ENCODE assay signal across 8 cellular contexts in the genomic region with DNA sequence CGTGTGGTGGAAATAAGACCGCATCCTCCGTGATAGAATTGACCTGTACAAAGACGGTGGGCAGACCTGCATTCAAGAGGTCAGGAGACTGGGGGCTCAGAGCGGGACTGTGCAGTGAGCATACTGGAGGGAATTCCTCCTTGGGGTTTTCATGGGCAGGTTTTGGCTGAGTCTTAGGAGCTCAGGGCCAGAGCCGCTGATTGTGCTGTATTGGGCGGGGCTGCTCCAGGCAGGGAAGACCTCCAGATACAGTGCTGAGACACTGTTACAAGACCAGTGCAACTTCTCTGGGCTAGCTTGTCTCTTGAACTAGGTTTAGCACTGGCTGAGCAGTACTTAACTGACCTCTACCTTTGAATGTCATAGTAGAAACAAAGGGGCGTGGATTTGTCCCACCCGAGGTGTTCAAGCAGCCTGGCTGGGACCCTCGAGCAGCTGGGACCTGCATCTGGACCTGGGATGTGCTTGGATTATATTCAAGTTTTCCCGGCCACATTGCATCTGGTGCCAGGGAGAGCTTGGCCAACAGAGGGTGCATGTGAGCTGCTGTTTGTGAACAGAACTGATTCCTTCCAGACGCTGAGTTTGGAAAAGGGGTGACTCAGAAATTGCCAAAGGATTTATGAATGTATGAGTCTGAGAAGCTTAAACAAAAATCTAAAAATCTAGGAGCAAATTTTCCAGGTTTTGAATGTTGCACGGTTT. TPM values are rescaled to one million over a fixed set of nuclear protein-coding genes. Genes with fewer than 3 reads are reported as not detected.
DNase-seq lines count a peak whose midpoint lies in the region; ATAC-seq and TF ChIP-seq lines count a peak whose summit lies in the region.

No MANE protein-coding gene starts in this region.

- no peak overlapping the region for H4K8ac ChIP-seq in neuronal stem cell (ENCODE audit: low read depth, low read length)

- no peaks in the 10 kb centered on the region for H3K4me1 Mint-ChIP-seq in CD14-positive monocyte

- intact Hi-C loops in CD14-positive monocyte (cut with micrococcal nuclease), result no loop called here

- TF ChIP-seq CTCF in 22Rv1 (IDR thresholded peaks at IDR 0.05), result peak; percentile 75
- peak; percentile 20; the same call in 1 of the 2 replicates for TF ChIP-seq CTCF in GM12874 (IDR thresholded peaks at IDR 0.05; ENCODE audit: insufficient read depth, low read depth, low read length)
- TF ChIP-seq CTCF in RWPE2 (IDR thresholded peaks at IDR 0.05; ENCODE audit: poor library complexity, severe bottlenecking), result peak; percentile 79
- TF ChIP-seq CTCF in fibroblast of mammary gland (conservative IDR thresholded peaks at IDR 0.05; ENCODE audit: control insufficient read depth, insufficient read depth, low read depth, low read length), result peak; percentile 93
- no peak for TF ChIP-seq CTCF in CD14-positive monocyte (IDR thresholded peaks at IDR 0.05)

- no peak overlapping the region for H3K27ac ChIP-seq in 22Rv1
- H3K27ac ChIP-seq in RWPE2 (ENCODE audit: poor library complexity, severe bottlenecking), result no peak overlapping the region
- no peak overlapping the region for H3K27ac ChIP-seq in neuronal stem cell (replicated peaks; ENCODE audit: low read length)

- no peak overlapping the region for H3K23ac ChIP-seq in neuronal stem cell (ENCODE audit: low read depth, low read length, poor library complexity)

- no peak overlapping the region for H3K4me3 Mint-ChIP-seq in CD14-positive monocyte

- H3K27ac Mint-ChIP-seq in CD14-positive monocyte, result peak overlapping the region in 2 of 7 donors; percentile 53 to 61

- no peak overlapping the region for H4K91ac ChIP-seq in neuronal stem cell (ENCODE audit: low read depth, low read length, poor library complexity)

- H3K4ac ChIP-seq in neuronal stem cell (ENCODE audit: low read length), result no peak overlapping the region

- H3K4me2 ChIP-seq in neuronal stem cell (ENCODE audit: insufficient read depth, low read length, poor library complexity, severe bottlenecking), result no peak overlapping the region

- no peak overlapping the region for H3K18ac ChIP-seq in neuronal stem cell (ENCODE audit: low read length)

- H3K79me1 ChIP-seq in neuronal stem cell (ENCODE audit: low read depth, low read length), result no peaks in the 10 kb centered on the region

- H3K9me3 Mint-ChIP-seq in CD14-positive monocyte, result peaks cover 0 to 7% (median 0%) of the 10 kb centered on the region in 7 donors

- H2BK12ac ChIP-seq in neuronal stem cell (ENCODE audit: low read length), result no peak overlapping the region

- H3K36me3 ChIP-seq in RWPE2 (ENCODE audit: low read depth) (peaks cover 71% of the 10 kb centered on the region), neuronal stem cell (replicated peaks in 1 of 2; ENCODE audit: control insufficient read depth in 2 of 2, insufficient read depth in 2 of 2, low read length in 2 of 2) (peaks cover 69 to 95% of the 10 kb centered on the region in 2 donors)

- no peak for DNase-seq in RWPE2 (ENCODE audit: low spot score)
- DNase-seq in fibroblast of mammary gland (ENCODE audit: low read depth), result peak; percentile 95
- peak; percentile 23 for DNase-seq in neuronal stem cell (ENCODE audit: low spot score)
- no peak for DNase-seq in CD14-positive monocyte (ENCODE audit: low spot score)

- no peak overlapping the region for H2AFZ ChIP-seq in neuronal stem cell (ENCODE audit: low read length)

- peak; percentile 74 for ATAC-seq in RWPE2 (ENCODE audit: low read depth)
- ATAC-seq in HG03520 (IDR thresholded peaks at IDR 0.05; ENCODE audit: unreplicated experiment), result no peak
- no peak for ATAC-seq in HG02678 (IDR thresholded peaks at IDR 0.05; ENCODE audit: unreplicated experiment)

- H3K27me3 ChIP-seq in RWPE2 (ENCODE audit: insufficient read depth, poor library complexity, severe bottlenecking) (no peaks in the 10 kb centered on the region), neuronal stem cell (ENCODE audit: control insufficient read depth in 3 of 3, insufficient read depth in 3 of 3, low read depth in 1 of 3, low read length in 3 of 3) (no peaks in the 10 kb centered on the region)

- H2BK5ac ChIP-seq in neuronal stem cell (ENCODE audit: low read length), result no peak overlapping the region

- H3K9me3 ChIP-seq in RWPE2 (ENCODE audit: severe bottlenecking) (no peaks in the 10 kb centered on the region), neuronal stem cell (replicated peaks in 1 of 2; ENCODE audit: control insufficient read depth in 2 of 2, insufficient read depth in 1 of 2, low read depth in 1 of 2, low read length in 2 of 2) (no peaks in the 10 kb centered on the region)

- H3K4me1 ChIP-seq in RWPE2 (ENCODE audit: insufficient read depth, poor library complexity, severe bottlenecking) (no peaks in the 10 kb centered on the region), neuronal stem cell (ENCODE audit: control insufficient read depth in 2 of 2, insufficient read depth in 1 of 2, low read depth in 1 of 2, low read length in 2 of 2) (no peaks in the 10 kb centered on the region)

- no peak overlapping the region for H3K14ac ChIP-seq in neuronal stem cell (ENCODE audit: low read length)

- no peak overlapping the region for H2AK5ac ChIP-seq in neuronal stem cell (ENCODE audit: low read depth, low read length)

- no CpG with 5 or more reads among the region's 13 CpGs for WGBS in neuronal stem cell (ENCODE audit: extremely low coverage in 2 of 2, insufficient read length in 2 of 2, insufficient replicate concordance in 1 of 2), 2 donors

- H3K4me3 ChIP-seq in RWPE2 (ENCODE audit: severe bottlenecking) (no peak overlapping the region), fibroblast of mammary gland (ENCODE audit: control insufficient read depth, low read depth, low read length) (no peak overlapping the region), neuronal stem cell (ENCODE audit: low read length in 2 of 2) (no peak overlapping the region)

- H3K36me3 Mint-ChIP-seq in CD14-positive monocyte, result peaks cover 92 to 97% of the 10 kb centered on the region in 2 donors

- no peak overlapping the region for H2BK120ac ChIP-seq in neuronal stem cell (ENCODE audit: low read depth, low read length)

- H3K9ac ChIP-seq in neuronal stem cell (ENCODE audit: low read depth, low read length, poor library complexity), result no peak overlapping the region

- peaks cover 0 to 3% (median 1%) of the 10 kb centered on the region in 3 donors for H3K27me3 Mint-ChIP-seq in CD14-positive monocyte (ENCODE audit: low read depth in 3 of 3)

- H2BK15ac ChIP-seq in neuronal stem cell (ENCODE audit: low read length), result no peak overlapping the region

RNA-seq across cellular contexts. Expression of a gene that starts 33.4 kb away (rescaled TPM):
- polyA plus RNA-seq in neuronal stem cell (2013, experiment 1 of 2), result 0.28 TPM
- polyA plus RNA-seq in neuronal stem cell (2013, experiment 2 of 2), result 0.21 TPM
- polyA plus RNA-seq in CD14-positive monocyte, result under 1 TPM in 1 of 2 donors, not detected in 1; 0.48 TPM

Comparison
In these comparisons a context has a peak if more than half of its experiments do, and no peak if none do; other contexts are left out.
1. DNase-seq: peak in fibroblast of mammary gland (single experiment) and neuronal stem cell (single experiment); none in RWPE2 (single experiment) and CD14-positive monocyte (single experiment).